8 cellular contexts compared by ENCODE assay signal in the genomic region with DNA sequence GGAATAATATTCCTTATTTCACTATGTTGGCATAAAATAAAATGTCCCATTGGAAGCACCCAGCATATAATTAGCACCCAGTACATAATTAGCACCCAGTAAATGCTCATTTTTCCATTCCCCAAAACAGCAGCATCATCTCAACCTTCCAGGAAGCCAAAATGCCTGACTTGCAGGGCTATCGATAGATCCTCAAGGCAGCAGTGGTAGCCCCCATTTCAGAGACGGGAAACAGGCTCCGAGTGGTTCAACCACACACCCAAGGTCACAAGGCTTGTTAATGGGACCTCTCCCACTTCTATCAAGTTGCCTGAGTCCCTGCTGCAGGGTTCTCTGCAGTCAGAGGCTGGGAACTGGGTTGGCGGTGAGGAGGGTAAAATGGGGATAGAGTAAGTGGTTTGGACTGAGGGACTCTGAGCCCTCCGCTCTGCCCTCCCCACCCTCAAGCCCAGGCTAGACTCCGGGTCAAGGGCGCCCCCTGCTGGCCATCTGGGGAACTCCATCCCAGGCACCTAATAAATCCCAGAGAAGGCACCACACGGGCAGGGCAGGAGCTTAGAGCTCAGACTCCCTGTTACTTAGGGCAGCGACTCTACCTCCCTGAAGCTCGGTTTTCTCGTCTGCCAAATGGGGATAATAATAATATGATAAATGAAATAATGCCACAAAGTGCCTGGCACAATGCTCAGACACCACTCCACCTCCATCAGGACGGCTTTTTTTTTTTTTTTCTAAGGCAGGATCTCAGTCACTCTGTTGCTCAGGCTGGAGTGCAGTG. TPM values are rescaled to one million over a fixed set of nuclear protein-coding genes. Genes with fewer than 3 reads are reported as not detected.
DNase-seq lines count a peak whose midpoint lies in the region; ATAC-seq and TF ChIP-seq lines count a peak whose summit lies in the region.

No MANE protein-coding gene starts in this region.

- no peaks in the 10 kb centered on the region for H3K36me3 ChIP-seq in BLaER1

- DNase-seq in SK-N-DZ (ENCODE audit: low spot score) (peak; percentile 25), glomerular visceral epithelial cell (ENCODE audit: extremely low spot score) (peak; percentile 78), posterior cingulate gyrus (peak; percentile 69 to 98 (median 90)), ureter (ENCODE audit: low spot score) (peak; percentile 88)
- peak; percentile 93 to 97 (median 96) for DNase-seq in activated naive CD4-positive, alpha-beta T cell (lab: John Stamatoyannopoulos, UW)

- H3K9me3 ChIP-seq in BLaER1, result no peaks in the 10 kb centered on the region

- peaks cover 12% of the 10 kb centered on the region for H4K20me1 ChIP-seq in BLaER1

- H3K27ac ChIP-seq in BLaER1, result no peak overlapping the region

- H3K9ac ChIP-seq in BLaER1, result no peak overlapping the region

- peak; percentile 67 for ATAC-seq in GM19351 (IDR thresholded peaks at IDR 0.05; ENCODE audit: unreplicated experiment)

- H3K4me1 ChIP-seq in BLaER1, result peaks cover 74% of the 10 kb centered on the region

- intact Hi-C loops in posterior cingulate gyrus (cut with DNase I), result loop anchor here (1.0 to 10.0 kb wide), 2 partner anchors 60 to 1545 kb away; partner anchors contain the start of genes MECR and PTPRU

- peak; percentile 97 for TF ChIP-seq CTCF in LNCAP (IDR thresholded peaks at IDR 0.05)

- H3K27me3 ChIP-seq in BLaER1, result no peaks in the 10 kb centered on the region

- H3K4me3 ChIP-seq in BLaER1, result no peak overlapping the region

- H3K4me2 ChIP-seq in BLaER1, result peak overlapping the region; percentile 59

RNA-seq across cellular contexts. Expression of gene LAPTM5, which starts 21.9 kb away (rescaled TPM):
- not detected in 2 replicates for polyA plus RNA-seq in SK-N-DZ (2014; cell fraction: cytosol; rRNA removed)
- polyA plus RNA-seq in SK-N-DZ (2014; cell fraction: nucleus; rRNA removed), result not detected in 2 replicates
- 34.2 TPM for total RNA-seq in ureter

RNA-seq across cellular contexts. Expression of gene MATN1, which starts 56.1 kb away (rescaled TPM):
- polyA plus RNA-seq in SK-N-DZ (2014; cell fraction: cytosol; rRNA removed), result not detected in 2 replicates
- 1.6 TPM in 1 of 2 replicates, not detected in the other for polyA plus RNA-seq in SK-N-DZ (2014; cell fraction: nucleus; rRNA removed)
- not detected for total RNA-seq in ureter

Comparison
In these comparisons a context has a peak if more than half of its experiments do, and no peak if none do; other contexts are left out.
1. DNase-seq: peak in every context shown above with its lines; median percentile 96 in activated naive CD4-positive, alpha-beta T cell; 90 in posterior cingulate gyrus; 88 in ureter; 78 in glomerular visceral epithelial cell; 25 in SK-N-DZ.